Comparison of ENCODE assay signal across 22 cellular contexts in genomic region chrX:118657413-118657812, GRCh38.
DNase-seq lines count a peak whose midpoint lies in the region; ATAC-seq, FAIRE-seq and TF ChIP-seq lines count a peak whose summit lies in the region.
"Had no signal": no experiment of that assay in that cellular context is flagged by ENCODE, and none has a peak within 500 bp of the region (broad histone marks: within the 10 kb centered on the region; RNA-seq: fewer than 3 reads in every experiment).

No MANE protein-coding gene starts in this region.

- TF ChIP-seq EP300 in A549 (IDR thresholded peaks at IDR 0.05) = no peak

- no peak overlapping the region for H3K4me3 Mint-ChIP-seq in stimulated activated naive B cell treated with anti-CD40 and anti-IgM and Interleukin-4, amounts not matched to agents 10 μg/mL and 1 μg/mL and 100 μg/mL, for 72 hours
- H3K4me3 Mint-ChIP-seq: CD4-positive, alpha-beta T cell; CD8-positive, alpha-beta T cell had no signal

- DNase-seq in A549 (ENCODE audit: low read depth in 1 of 2, low spot score in 1 of 2) (no peak), adrenal gland (no peak)
- DNase-seq in stimulated activated naive B cell treated with anti-CD40 and anti-IgM and Interleukin-4, amounts not matched to agents 10 μg/mL and 1 μg/mL and 100 μg/mL, for 72 hours = no peak
- DNase-seq: ACHN; CD4-positive, alpha-beta T cell; CD8-positive, alpha-beta T cell; COR-L47; DMS 273 treated with DMSO at 0.1 percent for 48 hours; DMS153; DMS53; DMS79; DND-41; EL; GDM1 had no signal

- FAIRE-seq in A549 (lab: Jason Lieb, UNC) = peak; percentile 51
- peak; percentile 76 for FAIRE-seq in islet of Langerhans (lab: Jason Lieb, UNC)
- FAIRE-seq: GM12878, GM12892, GM18507 had no signal

- 95% methylated on average over 3 of the region's 3 CpGs for WGBS in A549 (ENCODE audit: missing lambda C conversion rate)
- WGBS in adrenal gland, 4 donors = 65 to 91% (median 80%) methylated on average over 3 of the region's 3 CpGs

- CTCF ChIA-PET in A549 (lab: Yijun Ruan, JAX) = interaction anchor here (1.3 to 2.5 kb wide), 2 partner anchors 13 to 150 kb away, joined by 3 to 5 read pairs; no protein-coding TSS in a partner anchor

- H3K27me3 ChIP-seq in adrenal gland = peaks cover 10% of the 10 kb centered on the region
- H3K27me3 ChIP-seq: BLaER1 treated with 17β-estradiol and CSF1 and Interleukin-3, amounts not matched to agents 10 nM and 100 nM had no signal

- POLR2A ChIA-PET in A549 (lab: Yijun Ruan, JAX) = no interaction called here

- intact Hi-C loops in adrenal gland (cut with DNase I) = no loop called here

- no peak overlapping the region for H3K27ac ChIP-seq in A549
- no peak overlapping the region for H3K27ac ChIP-seq in adrenal gland
- H3K27ac ChIP-seq: 22Rv1; BLaER1 treated with 17β-estradiol and CSF1 and Interleukin-3, amounts not matched to agents 10 nM and 100 nM; C4-2B had no signal

- no peak for TF ChIP-seq RAD21 in A549 (conservative IDR thresholded peaks at IDR 0.05 in 1 of 2, IDR thresholded peaks at IDR 0.05 in 1 of 2)

- TF ChIP-seq POLR2A in A549 (IDR thresholded peaks at IDR 0.05; ENCODE audit: low read length) (no peak), adrenal gland (IDR thresholded peaks at IDR 0.05) (no peak)

- TF ChIP-seq CTCF in A549 (IDR thresholded peaks at IDR 0.05) (no peak), adrenal gland (IDR thresholded peaks at IDR 0.05) (no peak)

- H3K4me2 ChIP-seq in A549 = no peak overlapping the region
- H3K4me2 ChIP-seq: BLaER1 treated with 17β-estradiol and CSF1 and Interleukin-3, amounts not matched to agents 10 nM and 100 nM had no signal

- H3K4me1 Mint-ChIP-seq in stimulated activated naive B cell treated with anti-CD40 and anti-IgM and Interleukin-4, amounts not matched to agents 10 μg/mL and 1 μg/mL and 100 μg/mL, for 72 hours = peaks cover 11 to 17% of the 10 kb centered on the region in 2 donors

- H3K4me1 ChIP-seq in A549 = peaks cover 40% of the 10 kb centered on the region; the same call in 2 of the 3 replicates
- no peaks in the 10 kb centered on the region for H3K4me1 ChIP-seq in adrenal gland (replicated peaks in 1 of 2)

- peaks cover 23 to 26% of the 10 kb centered on the region in 2 donors for H3K36me3 Mint-ChIP-seq in stimulated activated naive B cell treated with anti-CD40 and anti-IgM and Interleukin-4, amounts not matched to agents 10 μg/mL and 1 μg/mL and 100 μg/mL, for 72 hours

- H3K27me3 Mint-ChIP-seq in stimulated activated naive B cell treated with anti-CD40 and anti-IgM and Interleukin-4, amounts not matched to agents 10 μg/mL and 1 μg/mL and 100 μg/mL, for 72 hours = no peaks in the 10 kb centered on the region
- H3K27me3 Mint-ChIP-seq: CD4-positive, alpha-beta T cell had no signal

- ATAC-seq in A549 (no peak), GM21619 (IDR thresholded peaks at IDR 0.05; ENCODE audit: unreplicated experiment) (no peak)
- peak; percentile 55 to 68 for ATAC-seq in stimulated activated naive B cell treated with anti-CD40 and anti-IgM and Interleukin-4, amounts not matched to agents 10 μg/mL and 1 μg/mL and 100 μg/mL, for 72 hours (replicated peaks)
- ATAC-seq: CD8-positive, alpha-beta T cell; GM12878 had no signal

- H3K9me3 ChIP-seq in A549 = no peaks in the 10 kb centered on the region
- no peaks in the 10 kb centered on the region for H3K9me3 ChIP-seq in adrenal gland (replicated peaks in 1 of 3)

- no peaks in the 10 kb centered on the region for H3K9me3 Mint-ChIP-seq in stimulated activated naive B cell treated with anti-CD40 and anti-IgM and Interleukin-4, amounts not matched to agents 10 μg/mL and 1 μg/mL and 100 μg/mL, for 72 hours
- H3K9me3 Mint-ChIP-seq: CD4-positive, alpha-beta T cell; CD8-positive, alpha-beta T cell had no signal

- H3K36me3 ChIP-seq in adrenal gland (replicated peaks in 1 of 2) = no peaks in the 10 kb centered on the region

- no peak overlapping the region for H3K27ac Mint-ChIP-seq in stimulated activated naive B cell treated with anti-CD40 and anti-IgM and Interleukin-4, amounts not matched to agents 10 μg/mL and 1 μg/mL and 100 μg/mL, for 72 hours
- H3K27ac Mint-ChIP-seq: CD8-positive, alpha-beta T cell had no signal

- H3K4me3 ChIP-seq in A549 (no peak overlapping the region), adrenal gland (no peak overlapping the region)
- H3K4me3 ChIP-seq: BLaER1 treated with 17β-estradiol and CSF1 and Interleukin-3, amounts not matched to agents 10 nM and 100 nM; GM12878 had no signal

TF ChIP-seq in A549, 52 proteins besides CTCF, POLR2A, EP300 and RAD21:
- TF ChIP-seq ZFP36 (IDR thresholded peaks at IDR 0.05; ENCODE audit: borderline replicate concordance, partially characterized antibody) (no peak), TFCP2L1 (CRISPR knock-in tag; IDR thresholded peaks at IDR 0.05) (no peak), SMC3 (IDR thresholded peaks at IDR 0.05) (no peak), EHMT2 (IDR thresholded peaks at IDR 0.05; ENCODE audit: low read depth) (no peak), RFX5 (IDR thresholded peaks at IDR 0.05) (no peak), CBX8 (IDR thresholded peaks at IDR 0.05) (no peak), NPAS2 (CRISPR knock-in tag; IDR thresholded peaks at IDR 0.05; ENCODE audit: borderline replicate concordance) (no peak), KDM1A (IDR thresholded peaks at IDR 0.05; ENCODE audit: low read depth) (no peak), TP53 (CRISPR knock-in tag; IDR thresholded peaks at IDR 0.05) (no peak), RARB (CRISPR knock-in tag; IDR thresholded peaks at IDR 0.05) (no peak), ATOH8 (CRISPR knock-in tag; IDR thresholded peaks at IDR 0.05; ENCODE audit: low read depth) (no peak), ZC3H11A (IDR thresholded peaks at IDR 0.05) (no peak), ZNF302 (CRISPR knock-in tag; IDR thresholded peaks at IDR 0.05) (no peak), USF2 (IDR thresholded peaks at IDR 0.05) (no peak), FOXS1 (CRISPR knock-in tag; IDR thresholded peaks at IDR 0.05) (no peak)

Comparison
In these comparisons a context has a peak if more than half of its experiments do, and no peak if none do; other contexts are left out.
1. ATAC-seq: peak in stimulated activated naive B cell treated with anti-CD40 and anti-IgM and Interleukin-4, amounts not matched to agents 10 μg/mL and 1 μg/mL and 100 μg/mL, for 72 hours (2 of 2); none in A549 (0 of 2) and GM21619 (single experiment).